In the genomic region with DNA sequence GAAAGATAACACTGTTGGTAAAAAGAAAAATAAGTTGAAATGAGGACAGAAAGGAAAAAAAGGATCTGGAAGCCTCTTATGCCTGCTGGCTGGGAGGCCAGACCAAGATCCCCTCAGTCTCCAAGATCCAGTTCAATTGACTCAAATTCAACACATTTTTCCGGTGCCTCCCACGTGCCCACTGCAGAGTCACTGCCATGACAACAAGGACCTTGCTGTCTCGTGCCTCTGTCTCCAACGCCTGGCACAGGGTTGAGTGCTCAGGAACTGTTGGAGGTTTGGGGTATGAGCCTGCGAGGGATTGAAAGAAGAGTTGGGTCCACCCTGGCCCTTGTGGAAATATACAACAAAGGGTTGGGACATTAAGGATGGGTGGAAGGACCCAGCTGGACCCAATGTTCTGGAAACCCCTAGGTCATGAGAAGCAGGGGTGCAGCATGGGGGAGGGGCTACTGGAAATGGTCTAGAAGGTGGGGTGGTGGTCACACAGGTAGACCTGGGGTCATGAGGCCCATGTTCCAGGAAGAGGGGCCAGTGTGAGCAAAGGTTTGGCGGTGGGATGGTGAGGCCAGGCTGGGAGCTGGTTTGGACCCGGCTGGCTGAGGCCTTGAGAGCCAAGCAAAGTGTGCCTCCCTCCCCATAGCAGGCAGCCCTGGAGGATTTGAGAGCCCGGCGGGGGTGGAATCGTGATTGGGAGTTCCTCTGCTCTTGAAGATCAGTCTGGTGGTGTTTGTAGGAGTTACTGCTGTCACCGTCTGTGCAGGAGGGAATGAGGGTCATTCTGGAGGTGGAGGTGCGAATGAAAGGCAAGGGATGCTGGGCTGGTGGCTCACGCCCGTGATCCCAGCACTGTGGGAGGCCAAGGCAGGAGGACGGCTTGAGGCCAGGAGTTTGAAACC, we compare ENCODE assay signal across 19 cellular contexts. TPM values are rescaled to one million over a fixed set of nuclear protein-coding genes. Genes with fewer than 3 reads are reported as not detected.
A peak's percentile ranks its signal among the peaks of the same experiment; 100 is the strongest.
DNase-seq lines count a peak whose midpoint lies in the region; ATAC-seq and TF ChIP-seq lines count a peak whose summit lies in the region.
"Had no signal": no experiment of that assay in that cellular context is flagged by ENCODE, and none has a peak within 500 bp of the region (broad histone marks: within the 10 kb centered on the region; RNA-seq: fewer than 3 reads in every experiment).

No MANE protein-coding gene starts in this region.

- intact Hi-C loops in head of caudate nucleus (cut with DNase I), result no loop called here
- intact Hi-C loops in sciatic nerve (cut with DNase I), result loop anchor here (10.0 kb wide), 1 partner anchor 73 kb away; no protein-coding TSS in a partner anchor
- intact Hi-C loops in MCF 10A (cut with micrococcal nuclease), result no loop called here
- intact Hi-C loops in CD4-positive, alpha-beta memory T cell (cut with micrococcal nuclease), result no loop called here

- TF ChIP-seq CTCF in MCF 10A (IDR thresholded peaks at IDR 0.05; ENCODE audit: unreplicated experiment), result no peak

- peak; percentile 12 for ATAC-seq in sciatic nerve
- ATAC-seq in GM19035 (IDR thresholded peaks at IDR 0.05; ENCODE audit: unreplicated experiment), result no peak
- ATAC-seq: naive thymus-derived CD4-positive, alpha-beta T cell had no signal

- in situ Hi-C loops in G401 (cut with HindIII; ENCODE audit: low sequenced_read_pairs), result no loop called here

- POLR2A ChIA-PET in MCF 10A (lab: Yijun Ruan, JAX), result no interaction called here
- POLR2A ChIA-PET in CD4-positive, alpha-beta memory T cell (lab: Charles Lee; ENCODE audit: partially characterized antibody), result no interaction called here

- CTCF ChIA-PET in MCF 10A (lab: Yijun Ruan, JAX), result no interaction called here
- CTCF ChIA-PET in CD4-positive, alpha-beta memory T cell (lab: Charles Lee; ENCODE audit: partially characterized antibody), result no interaction called here

- DNase-seq in G401 (ENCODE audit: low spot score) (peak; percentile 37), head of caudate nucleus (peak in 36 of 42 donors; percentile 29 to 85 (median 62)), sciatic nerve (ENCODE audit: low spot score) (peak; percentile 51), NCI-H2029 (lab: John Stamatoyannopoulos, UW) (no peak), MCF 10A (ENCODE audit: unreplicated experiment) (no peak)
- DNase-seq in CD4-positive, alpha-beta memory T cell, result no peak
- DNase-seq: activated CD4-positive, alpha-beta T cell treated with anti-CD3 and anti-CD28 coated beads for 4 hours; activated naive CD8-positive, alpha-beta T cell treated with anti-CD3 and anti-CD28 coated beads, Interleukin-2, amount 10 ng/mL, durations not matched to agents 7 days and 5 days; foreskin melanocyte; islet precursor cell; naive thymus-derived CD4-positive, alpha-beta T cell; NCI-H1417 treated with DMSO at 0.1 percent for 48 hours; psoas muscle; SW 1271 had no signal

- no peaks in the 10 kb centered on the region for H3K27me3 ChIP-seq in CD4-positive, alpha-beta memory T cell (ENCODE audit: insufficient read depth, low read length)
- H3K27me3 ChIP-seq: breast epithelium had no signal

- no peak overlapping the region for H3K27ac Mint-ChIP-seq in MCF 10A (ENCODE audit: low read depth, unreplicated experiment)
- peak overlapping the region in 1 of 7 donors; percentile 30 for H3K27ac Mint-ChIP-seq in CD4-positive, alpha-beta memory T cell
- H3K27ac Mint-ChIP-seq: activated naive CD8-positive, alpha-beta T cell treated with anti-CD3 and anti-CD28 coated beads, Interleukin-2, amount 10 ng/mL, durations not matched to agents 7 days and 5 days; activated T-helper 1 cell treated with anti-CD3 and anti-CD28 coated beads, Interleukin-12 subunit alpha, Interleukin-12 subunit beta, Interleukin-2, Interleukin-4 antibody, amounts not matched to agents 30 ng/mL and 10 ng/mL and 1 ng/mL, durations not matched to agents 14 hours and 24 hours and 36 hours; naive thymus-derived CD4-positive, alpha-beta T cell had no signal

- no TSS peak for BruUV-seq in MCF 10A (replicated peaks; lab: Mats Ljungman, UMichigan)

- no peaks in the 10 kb centered on the region for H3K36me3 ChIP-seq in CD4-positive, alpha-beta memory T cell (ENCODE audit: insufficient read depth, low read length)
- H3K36me3 ChIP-seq: breast epithelium had no signal

- H3K27ac ChIP-seq in angular gyrus (ENCODE audit: low read depth, low read length), result peak overlapping the region; percentile 88
- no peak overlapping the region for H3K27ac ChIP-seq in CD4-positive, alpha-beta memory T cell (ENCODE audit: low read depth, low read length)

- no peaks in the 10 kb centered on the region for H3K9me3 ChIP-seq in CD4-positive, alpha-beta memory T cell (ENCODE audit: control insufficient read depth in 1 of 2, low read length in 2 of 2)
- H3K9me3 ChIP-seq: breast epithelium, psoas muscle had no signal

- H3K4me1 Mint-ChIP-seq in MCF 10A (ENCODE audit: insufficient read depth, unreplicated experiment), result peaks cover 5% of the 10 kb centered on the region
- no peaks in the 10 kb centered on the region for H3K4me1 Mint-ChIP-seq in CD4-positive, alpha-beta memory T cell
- H3K4me1 Mint-ChIP-seq: activated naive CD8-positive, alpha-beta T cell treated with anti-CD3 and anti-CD28 coated beads, Interleukin-2, amount 10 ng/mL, durations not matched to agents 7 days and 5 days; naive thymus-derived CD4-positive, alpha-beta T cell had no signal

- no peaks in the 10 kb centered on the region for H3K4me1 ChIP-seq in CD4-positive, alpha-beta memory T cell (ENCODE audit: insufficient read depth, low read length)
- H3K4me1 ChIP-seq: breast epithelium had no signal

- H3K4me3 ChIP-seq in CD4-positive, alpha-beta memory T cell (ENCODE audit: low read length in 2 of 2), result no peak overlapping the region
- H3K4me3 ChIP-seq: breast epithelium, lung had no signal

- no peaks in the 10 kb centered on the region for H3K36me3 Mint-ChIP-seq in MCF 10A (ENCODE audit: insufficient read depth, unreplicated experiment)
- H3K36me3 Mint-ChIP-seq in CD4-positive, alpha-beta memory T cell, result no peaks in the 10 kb centered on the region
- H3K36me3 Mint-ChIP-seq: activated naive CD8-positive, alpha-beta T cell treated with anti-CD3 and anti-CD28 coated beads, Interleukin-2, amount 10 ng/mL, durations not matched to agents 7 days and 5 days; naive thymus-derived CD4-positive, alpha-beta T cell had no signal

- no peak overlapping the region for H3K4me3 Mint-ChIP-seq in MCF 10A (ENCODE audit: unreplicated experiment)
- no peak overlapping the region for H3K4me3 Mint-ChIP-seq in CD4-positive, alpha-beta memory T cell
- H3K4me3 Mint-ChIP-seq: activated naive CD8-positive, alpha-beta T cell treated with anti-CD3 and anti-CD28 coated beads, Interleukin-2, amount 10 ng/mL, durations not matched to agents 7 days and 5 days; activated T-helper 1 cell treated with anti-CD3 and anti-CD28 coated beads, Interleukin-12 subunit alpha, Interleukin-12 subunit beta, Interleukin-2, Interleukin-4 antibody, amounts not matched to agents 30 ng/mL and 10 ng/mL and 1 ng/mL, durations not matched to agents 14 hours and 24 hours and 36 hours; naive thymus-derived CD4-positive, alpha-beta T cell had no signal

- H3K27me3 Mint-ChIP-seq in MCF 10A (ENCODE audit: insufficient read depth, unreplicated experiment), result no peaks in the 10 kb centered on the region
- peaks cover 0 to under 1% of the 10 kb centered on the region in 2 donors for H3K27me3 Mint-ChIP-seq in CD4-positive, alpha-beta memory T cell

- no peaks in the 10 kb centered on the region for H3K9me3 Mint-ChIP-seq in MCF 10A (ENCODE audit: unreplicated experiment)
- no peaks in the 10 kb centered on the region for H3K9me3 Mint-ChIP-seq in CD4-positive, alpha-beta memory T cell
- H3K9me3 Mint-ChIP-seq: activated naive CD8-positive, alpha-beta T cell treated with anti-CD3 and anti-CD28 coated beads, Interleukin-2, amount 10 ng/mL, durations not matched to agents 7 days and 5 days; activated T-helper 1 cell treated with anti-CD3 and anti-CD28 coated beads, Interleukin-12 subunit alpha, Interleukin-12 subunit beta, Interleukin-2, Interleukin-4 antibody, amounts not matched to agents 30 ng/mL and 10 ng/mL and 1 ng/mL, durations not matched to agents 14 hours and 24 hours and 36 hours; naive thymus-derived CD4-positive, alpha-beta T cell had no signal

RNA-seq across cellular contexts. Expression of gene IL34, which starts 1.4 kb away (rescaled TPM):
- total RNA-seq in G401 (2014; rRNA removed; shearing (Covaris generic)), result 3.4 and 5.1 TPM in 2 replicates
- 64.0 TPM for total RNA-seq in sciatic nerve
- not detected in 2 replicates for total RNA-seq in MCF 10A (2022)
- not detected for total RNA-seq in CD4-positive, alpha-beta memory T cell
- not detected for polyA plus RNA-seq in CD4-positive, alpha-beta memory T cell
- total RNA-seq: activated T-helper 1 cell treated with anti-CD3 and anti-CD28 coated beads, Interleukin-12 subunit alpha, Interleukin-12 subunit beta, Interleukin-2, Interleukin-4 antibody, amounts not matched to agents 30 ng/mL and 10 ng/mL and 1 ng/mL, durations not matched to agents 14 hours and 24 hours and 36 hours had no signal
- polyA plus RNA-seq: naive thymus-derived CD4-positive, alpha-beta T cell had no signal

RNA-seq across cellular contexts. Expression of gene MTSS2, which starts 38.1 kb away (rescaled TPM):
- 15.6 and 46.7 TPM in 2 replicates for total RNA-seq in G401 (2014; rRNA removed; shearing (Covaris generic))
- total RNA-seq in sciatic nerve (75.9 TPM), MCF 10A (2022) (75.8 and 78.7 TPM in 2 replicates)
- total RNA-seq in CD4-positive, alpha-beta memory T cell, result 1 to 10 TPM; 1.8 to 1.9 TPM
- not detected for polyA plus RNA-seq in CD4-positive, alpha-beta memory T cell
- polyA plus RNA-seq: naive thymus-derived CD4-positive, alpha-beta T cell had no signal

Comparison
In these comparisons a context has a peak if more than half of its experiments do, and no peak if none do; other contexts are left out.
1. DNase-seq: peak in G401 (single experiment), head of caudate nucleus (36 of 42) and sciatic nerve (single experiment); none in NCI-H2029 (single experiment), MCF 10A (single experiment) and CD4-positive, alpha-beta memory T cell (0 of 5).
2. RNA of gene IL34, which starts 1.4 kb away (total RNA-seq): 64.0 TPM in sciatic nerve (single experiment); 3.4 to 5.1 TPM in G401, not detected in MCF 10A and not detected in CD4-positive, alpha-beta memory T cell; every median in the first group is over 10 times any median in the second.